23 cellular contexts compared by ENCODE assay signal in the genomic region with DNA sequence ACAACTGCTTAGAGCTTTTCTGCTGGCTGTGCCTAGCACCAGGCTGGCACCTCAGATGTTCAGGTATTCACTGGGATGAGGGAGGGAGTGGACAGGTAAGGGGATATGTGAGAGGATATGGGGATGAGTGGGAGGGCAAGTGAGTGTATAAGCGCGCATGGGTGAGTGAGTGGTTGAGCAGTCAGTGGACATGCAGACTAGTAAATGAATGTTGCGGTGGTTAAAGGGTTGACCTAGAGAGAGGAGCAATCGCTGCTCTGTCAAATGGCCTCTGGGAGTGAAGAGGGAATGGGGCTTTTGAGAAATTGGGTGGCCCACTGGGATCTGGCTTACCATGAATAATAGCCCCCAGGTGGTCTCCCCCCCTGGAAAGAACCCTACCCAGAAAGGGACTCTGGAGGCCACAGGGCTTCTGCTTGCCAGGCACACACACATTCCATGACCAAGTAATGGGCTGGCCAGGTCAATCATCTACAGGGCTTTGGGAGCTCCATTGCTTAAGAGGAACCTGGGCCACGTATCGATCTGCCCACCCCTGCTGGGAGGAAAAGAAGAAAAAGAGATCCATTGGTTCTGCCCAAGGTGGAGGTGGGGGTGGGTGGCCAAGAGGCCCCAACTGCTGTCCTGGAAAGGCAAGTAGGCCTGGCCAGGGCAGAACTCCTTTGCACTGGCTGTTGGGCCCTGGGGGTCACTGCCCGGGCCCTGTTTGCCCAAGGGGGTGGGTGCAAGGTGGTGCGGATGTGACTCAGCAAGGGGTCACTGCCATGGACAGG. TPM values are rescaled to one million over a fixed set of nuclear protein-coding genes. Genes with fewer than 3 reads are reported as not detected.
DNase-seq lines count a peak whose midpoint lies in the region; ATAC-seq and TF ChIP-seq lines count a peak whose summit lies in the region.
"Had no signal": no experiment of that assay in that cellular context is flagged by ENCODE, and none has a peak within 500 bp of the region (broad histone marks: within the 10 kb centered on the region; RNA-seq: fewer than 3 reads in every experiment).

No MANE protein-coding gene starts in this region.

- H3K4me3 ChIP-seq in DOHH2 (ENCODE audit: low read length): 0 out of 2 replicates have a peak overlapping the region, but pooled peaks have one; percentile 70
- no peak overlapping the region for H3K4me3 ChIP-seq in MM.1S (ENCODE audit: low read length)
- H3K4me3 ChIP-seq in hepatocyte: no peak overlapping the region
- H3K4me3 ChIP-seq in trophoblast cell (ENCODE audit: low read depth, low read length): no peak overlapping the region
- H3K4me3 ChIP-seq: tibial nerve had no signal

- H3K4me1 ChIP-seq in DOHH2 (ENCODE audit: control insufficient read depth, low read length): peaks cover 72% of the 10 kb centered on the region
- H3K4me1 ChIP-seq in MM.1S (ENCODE audit: low read length): no peaks in the 10 kb centered on the region
- H3K4me1 ChIP-seq in hepatocyte (ENCODE audit: insufficient read depth): peaks cover 20% of the 10 kb centered on the region
- peaks cover 13 to 20% of the 10 kb centered on the region in 2 experiments for H3K4me1 ChIP-seq in trophoblast cell (ENCODE audit: control insufficient read depth in 1 of 2, insufficient read depth in 2 of 2, low read length in 2 of 2)
- H3K4me1 ChIP-seq: parathyroid adenoma had no signal

- H3K9me2 ChIP-seq in DOHH2 (replicated peaks; ENCODE audit: control insufficient read depth, low read length): no peaks in the 10 kb centered on the region
- no peaks in the 10 kb centered on the region for H3K9me2 ChIP-seq in MM.1S (replicated peaks; ENCODE audit: insufficient read depth, low read length)
- H3K9me2 ChIP-seq in hepatocyte (replicated peaks; ENCODE audit: insufficient read depth): no peaks in the 10 kb centered on the region

- ATAC-seq in HG03135 (IDR thresholded peaks at IDR 0.05; ENCODE audit: unreplicated experiment): no peak
- no peak for ATAC-seq in HG02840 (IDR thresholded peaks at IDR 0.05; ENCODE audit: low FRiP score, unreplicated experiment)
- ATAC-seq in GM21447 (IDR thresholded peaks at IDR 0.05; ENCODE audit: unreplicated experiment): no peak
- ATAC-seq: activated CD4-positive, alpha-beta T cell treated with anti-CD3 and anti-CD28 coated beads for 36 hours had no signal

- TF ChIP-seq CTCF in DOHH2 (IDR thresholded peaks at IDR 0.05; ENCODE audit: low read depth, low read length, poor library complexity, severe bottlenecking) (no peak), MM.1S (IDR thresholded peaks at IDR 0.05; ENCODE audit: low read length) (no peak), hepatocyte (IDR thresholded peaks at IDR 0.05; ENCODE audit: poor library complexity) (no peak)

- no peak for DNase-seq in MM.1S
- DNase-seq in hepatocyte (ENCODE audit: low spot score): peak; percentile 18
- no peak for DNase-seq in trophoblast cell
- DNase-seq: activated CD4-positive, alpha-beta T cell treated with anti-CD3 and anti-CD28 coated beads for 36 hours; activated gamma-delta T cell; Caco-2; caudate nucleus; dorsolateral prefrontal cortex; foreskin melanocyte; IMR-90; kidney; naive B cell; NCI-H1417 treated with DMSO at 0.1 percent for 48 hours; NCI-H524; stimulated activated CD4-positive, alpha-beta T cell treated with anti-CD3 and anti-CD28 coated beads, Interleukin-1b, Interleukin-23, amount 100 ng/mL, for 48 hours; stimulated activated naive CD4-positive, alpha-beta T cell had no signal

- H2BK12ac ChIP-seq in trophoblast cell (ENCODE audit: low read length): no peak overlapping the region

- H3K9me3 ChIP-seq in DOHH2 (ENCODE audit: control insufficient read depth, insufficient read depth, low read length): no peaks in the 10 kb centered on the region
- H3K9me3 ChIP-seq in MM.1S (replicated peaks; ENCODE audit: insufficient read depth, low read length): no peaks in the 10 kb centered on the region
- H3K9me3 ChIP-seq in hepatocyte (ENCODE audit: low read depth): no peaks in the 10 kb centered on the region
- H3K9me3 ChIP-seq in trophoblast cell (ENCODE audit: insufficient read depth, low read depth, low read length): no peaks in the 10 kb centered on the region
- H3K9me3 ChIP-seq: Caco-2, tibial nerve had no signal

- no peak overlapping the region for H4K8ac ChIP-seq in trophoblast cell (ENCODE audit: low read depth, low read length)

- H4K20me1 ChIP-seq in DOHH2 (ENCODE audit: control insufficient read depth, insufficient read depth, low read depth, low read length) (no peaks in the 10 kb centered on the region), MM.1S (ENCODE audit: insufficient read depth, low read length) (no peaks in the 10 kb centered on the region), hepatocyte (ENCODE audit: insufficient read depth, poor library complexity, severe bottlenecking) (no peaks in the 10 kb centered on the region)

- no peak overlapping the region for H3K18ac ChIP-seq in trophoblast cell (ENCODE audit: low read length)

- no peak overlapping the region for H3K4ac ChIP-seq in trophoblast cell (ENCODE audit: low read depth, low read length)

- H2AFZ ChIP-seq in MM.1S (ENCODE audit: low read length): peak overlapping the region; percentile 77; the same call in 1 of the 2 replicates
- H2AFZ ChIP-seq in hepatocyte: no peak overlapping the region
- H2AFZ ChIP-seq in trophoblast cell (ENCODE audit: insufficient read depth, low read length, poor library complexity): no peak overlapping the region

- H2BK120ac ChIP-seq in trophoblast cell (ENCODE audit: insufficient read depth, low read length, poor library complexity): no peak overlapping the region

- no peak overlapping the region for H2BK5ac ChIP-seq in trophoblast cell (ENCODE audit: low read depth, low read length, poor library complexity)

- no peak overlapping the region for H4K91ac ChIP-seq in trophoblast cell (ENCODE audit: low read depth, low read length)

- peak overlapping the region; percentile 36 for H2AK5ac ChIP-seq in trophoblast cell (ENCODE audit: low read length)

- no peak overlapping the region for H3K23ac ChIP-seq in trophoblast cell (ENCODE audit: low read length)

- H3K27ac ChIP-seq in DOHH2 (ENCODE audit: low read depth, low read length): peak overlapping the region; percentile 60
- H3K27ac ChIP-seq in MM.1S (ENCODE audit: low read length): no peak overlapping the region
- no peak overlapping the region for H3K27ac ChIP-seq in hepatocyte
- H3K27ac ChIP-seq in trophoblast cell (ENCODE audit: low read depth, low read length): no peak overlapping the region
- H3K27ac ChIP-seq: dorsolateral prefrontal cortex, HL-60, parathyroid adenoma, tibial nerve had no signal

- 0 out of 2 replicates have a peak, but pooled peaks cover 4% of the 10 kb centered on the region for H3F3A ChIP-seq in DOHH2 (ENCODE audit: control insufficient read depth, insufficient read depth)
- H3F3A ChIP-seq in MM.1S (ENCODE audit: insufficient read depth, low read length): no peaks in the 10 kb centered on the region

- peaks cover 10% of the 10 kb centered on the region for H3K79me1 ChIP-seq in trophoblast cell (ENCODE audit: low read length)

- no peak overlapping the region for H4K12ac ChIP-seq in trophoblast cell (ENCODE audit: low read depth, low read length)

- no peaks in the 10 kb centered on the region for H3K27me3 ChIP-seq in DOHH2 (ENCODE audit: control insufficient read depth, low read length)
- H3K27me3 ChIP-seq in MM.1S (replicated peaks; ENCODE audit: insufficient read depth, low read length): no peaks in the 10 kb centered on the region
- no peaks in the 10 kb centered on the region for H3K27me3 ChIP-seq in hepatocyte
- no peaks in the 10 kb centered on the region for H3K27me3 ChIP-seq in trophoblast cell (ENCODE audit: insufficient read depth, low read length)
- H3K27me3 ChIP-seq: dorsolateral prefrontal cortex, tibial nerve had no signal

- H3K36me3 ChIP-seq in DOHH2 (ENCODE audit: control insufficient read depth, low read length) (no peaks in the 10 kb centered on the region), MM.1S (replicated peaks; ENCODE audit: insufficient read depth, low read length) (no peaks in the 10 kb centered on the region), hepatocyte (replicated peaks; ENCODE audit: insufficient read depth, low read depth) (no peaks in the 10 kb centered on the region), trophoblast cell (ENCODE audit: control insufficient read depth in 1 of 2, insufficient read depth in 2 of 2, low read length in 2 of 2) (no peaks in the 10 kb centered on the region)
- H3K36me3 ChIP-seq: tibial nerve had no signal

- WGBS in hepatocyte (ENCODE audit: low lambda C conversion rate, missing lambda C conversion rate): 88% methylated on average over 8 of the region's 8 CpGs
- 100% methylated on average over 2 of the region's 8 CpGs for WGBS in trophoblast cell (ENCODE audit: extremely low coverage, insufficient coverage, insufficient read length)

- H3K9ac ChIP-seq in MM.1S (ENCODE audit: low read length): no peak overlapping the region
- no peak overlapping the region for H3K9ac ChIP-seq in trophoblast cell (ENCODE audit: low read length)
- H3K9ac ChIP-seq: parathyroid adenoma had no signal

- peak overlapping the region; percentile 78 for H3K4me2 ChIP-seq in DOHH2 (ENCODE audit: low read length)
- no peak overlapping the region for H3K4me2 ChIP-seq in MM.1S (ENCODE audit: low read depth, low read length)
- no peak overlapping the region for H3K4me2 ChIP-seq in hepatocyte
- no peak overlapping the region for H3K4me2 ChIP-seq in trophoblast cell (ENCODE audit: low read length)

- no peak overlapping the region for H3K14ac ChIP-seq in trophoblast cell (ENCODE audit: low read length)

- H3K79me2 ChIP-seq in DOHH2 (ENCODE audit: control insufficient read depth, low read length) (no peaks in the 10 kb centered on the region), MM.1S (ENCODE audit: low read length) (no peaks in the 10 kb centered on the region), hepatocyte (no peaks in the 10 kb centered on the region), trophoblast cell (ENCODE audit: control insufficient read depth, insufficient read depth, low read length, poor library complexity) (no peaks in the 10 kb centered on the region)
- H3K79me2 ChIP-seq: parathyroid adenoma had no signal

RNA-seq across cellular contexts. Expression of a gene that starts 30.8 kb away (rescaled TPM):
- total RNA-seq in hepatocyte: 101 and 111 TPM in 2 replicates
- 345 and 404 TPM in 2 replicates for polyA plus RNA-seq in hepatocyte
- polyA plus RNA-seq in trophoblast cell (2013): 487 and 493 TPM in 2 replicates
